Comparison of ENCODE assay signal across 8 cellular contexts in genomic region chr9:65384759-65385654, GRCh38.
A peak's percentile ranks its signal among the peaks of the same experiment; 100 is the strongest.
DNase-seq lines count a peak whose midpoint lies in the region; ATAC-seq, FAIRE-seq and TF ChIP-seq lines count a peak whose summit lies in the region.
"Not testable (repeated sequence)": the region's sequence is repeated elsewhere in the genome, so short reads cannot be mapped to it uniquely, and the experiment has no call there.

No MANE protein-coding gene starts in this region.

- not testable (repeated sequence) for H3K27me3 ChIP-seq in HCT116 (ENCODE audit: insufficient read depth, low read length); SK-N-SH (ENCODE audit: insufficient read depth); sigmoid colon; testis

- H3K79me2 ChIP-seq in HCT116 (ENCODE audit: insufficient read depth, low read length); SK-N-SH (ENCODE audit: insufficient read depth): not testable (repeated sequence)

- TF ChIP-seq CTCF in HCT116 (IDR thresholded peaks at IDR 0.05 in 2 of 3, conservative IDR thresholded peaks at IDR 0.05 in 1 of 3; ENCODE audit: borderline replicate concordance in 1 of 3, insufficient read depth in 1 of 3, low read depth in 2 of 3, low read length in 2 of 3); SK-N-SH (IDR thresholded peaks at IDR 0.05); endothelial cell (IDR thresholded peaks at IDR 0.05; ENCODE audit: unreplicated experiment); osteocyte (IDR thresholded peaks at IDR 0.05); sigmoid colon (IDR thresholded peaks at IDR 0.05); testis (IDR thresholded peaks at IDR 0.05): not testable (repeated sequence)

- not testable (repeated sequence) for TF ChIP-seq EP300 in SK-N-SH (IDR thresholded peaks at IDR 0.05; ENCODE audit: borderline replicate concordance in 1 of 2, low read depth in 1 of 2, low read length in 1 of 2); sigmoid colon (IDR thresholded peaks at IDR 0.05)

- not testable (repeated sequence) for H3F3A ChIP-seq in SK-N-SH (replicated peaks; ENCODE audit: insufficient read depth)

- not testable (repeated sequence) for H3K4me2 ChIP-seq in HCT116 (ENCODE audit: low read length)
- peak overlapping the region; percentile 77 for H3K4me2 ChIP-seq in SK-N-SH

- H3K27me3 Mint-ChIP-seq in activated T-cell treated with anti-CD3 and anti-CD28 coated beads, Interleukin-2, amount 50 U/mL, for 24 hours; osteocyte (ENCODE audit: unreplicated experiment): not testable (repeated sequence)
- H3K27me3 Mint-ChIP-seq in endothelial cell (ENCODE audit: unreplicated experiment): peaks cover 17% of the 10 kb centered on the region

- not testable (repeated sequence) for FAIRE-seq in urothelium cell line (lab: Jason Lieb, UNC)

- not testable (repeated sequence) for H3K9me3 ChIP-seq in HCT116 (ENCODE audit: control insufficient read depth in 1 of 2, insufficient read depth in 1 of 2, low read depth in 1 of 2, low read length in 2 of 2); SK-N-SH; sigmoid colon; testis

- not testable (repeated sequence) for BruUV-seq in HCT116 (replicated peaks; lab: Mats Ljungman, UMichigan)

- POLR2A ChIA-PET in HCT116 (lab: Charles Lee); SK-N-SH (lab: Yijun Ruan, JAX): not testable (repeated sequence)

- not testable (repeated sequence) for H3K9me2 ChIP-seq in HCT116 (ENCODE audit: insufficient read depth); SK-N-SH

- H3K27ac Mint-ChIP-seq in activated T-cell treated with anti-CD3 and anti-CD28 coated beads, Interleukin-2, amount 50 U/mL, for 24 hours; osteocyte (ENCODE audit: unreplicated experiment): not testable (repeated sequence)
- peak overlapping the region; percentile 70 for H3K27ac Mint-ChIP-seq in endothelial cell (ENCODE audit: unreplicated experiment)

- not testable (repeated sequence) for TF ChIP-seq RAD21 in HCT116 (IDR thresholded peaks at IDR 0.05; ENCODE audit: low read depth); SK-N-SH (IDR thresholded peaks at IDR 0.05; ENCODE audit: low read length)

- not testable (repeated sequence) for H2AFZ ChIP-seq in HCT116 (ENCODE audit: low read depth, low read length, poor library complexity, severe bottlenecking)
- H2AFZ ChIP-seq in SK-N-SH (ENCODE audit: low read depth): peak overlapping the region; percentile 94

- H3K9me3 Mint-ChIP-seq in activated T-cell treated with anti-CD3 and anti-CD28 coated beads, Interleukin-2, amount 50 U/mL, for 24 hours: peaks cover 11% of the 10 kb centered on the region
- H3K9me3 Mint-ChIP-seq in endothelial cell (ENCODE audit: unreplicated experiment): peaks cover 31% of the 10 kb centered on the region
- not testable (repeated sequence) for H3K9me3 Mint-ChIP-seq in osteocyte (ENCODE audit: unreplicated experiment)

- TF ChIP-seq POLR2A in HCT116 (IDR thresholded peaks at IDR 0.05; ENCODE audit: borderline replicate concordance, extremely low read depth, insufficient read depth, insufficient read length); sigmoid colon (IDR thresholded peaks at IDR 0.05); testis (IDR thresholded peaks at IDR 0.05): not testable (repeated sequence)

- not testable (repeated sequence) for H3K4me1 ChIP-seq in HCT116 (ENCODE audit: control insufficient read depth in 1 of 2, insufficient read depth in 2 of 2, low read length in 2 of 2); SK-N-SH (ENCODE audit: control insufficient read depth in 1 of 2, insufficient read depth in 2 of 2, low read depth in 1 of 2, low read length in 1 of 2); sigmoid colon; testis

- not testable (repeated sequence) for H3K36me3 ChIP-seq in HCT116 (ENCODE audit: control insufficient read depth in 1 of 2, insufficient read depth in 2 of 2, low read length in 2 of 2); SK-N-SH (replicated peaks in 1 of 2; ENCODE audit: control insufficient read depth in 1 of 2, insufficient read depth in 2 of 2, low read length in 1 of 2); sigmoid colon; testis (ENCODE audit: low read depth, missing control alignments)

- CTCF ChIA-PET in HCT116 (lab: Charles Lee); SK-N-SH (lab: Yijun Ruan, JAX): not testable (repeated sequence)

- intact Hi-C loops in HCT116 (cut with micrococcal nuclease); sigmoid colon (cut with DNase I); testis (cut with DNase I; ENCODE audit: low total_unique reads): not testable (repeated sequence)

- H4K20me1 ChIP-seq in HCT116 (ENCODE audit: insufficient read depth); SK-N-SH (ENCODE audit: insufficient read depth): not testable (repeated sequence)

- not testable (repeated sequence) for H3K4me3 Mint-ChIP-seq in activated T-cell treated with anti-CD3 and anti-CD28 coated beads, Interleukin-2, amount 50 U/mL, for 24 hours; endothelial cell (ENCODE audit: unreplicated experiment); osteocyte (ENCODE audit: unreplicated experiment)

- H3K27ac ChIP-seq in HCT116 (ENCODE audit: low read depth, low read length); sigmoid colon; testis: not testable (repeated sequence)
- H3K27ac ChIP-seq in SK-N-SH (ENCODE audit: low read depth in 2 of 2, low read length in 1 of 2): peak overlapping the region; percentile 36 to 57; a peak in 2 of 4 replicates

- H3K4me3 ChIP-seq in HCT116 (replicated peaks in 1 of 2; ENCODE audit: low read depth in 1 of 2, low read length in 2 of 2); sigmoid colon: not testable (repeated sequence)
- H3K4me3 ChIP-seq in SK-N-SH (ENCODE audit: low read depth in 2 of 2, low read length in 1 of 2) (peak overlapping the region; percentile 56 to 66), testis (peak overlapping the region; percentile 24 to 41)

- H3K9ac ChIP-seq in HCT116 (ENCODE audit: low read length): not testable (repeated sequence)
- H3K9ac ChIP-seq in SK-N-SH: peak overlapping the region; percentile 63; the same call in 1 of the 2 replicates

- H3K36me3 Mint-ChIP-seq in activated T-cell treated with anti-CD3 and anti-CD28 coated beads, Interleukin-2, amount 50 U/mL, for 24 hours (ENCODE audit: low read depth); osteocyte (ENCODE audit: unreplicated experiment): not testable (repeated sequence)
- peaks cover 18% of the 10 kb centered on the region for H3K36me3 Mint-ChIP-seq in endothelial cell (ENCODE audit: low read depth, unreplicated experiment)

- WGBS in SK-N-SH (ENCODE audit: low lambda C conversion rate): 35% methylated on average over 39 of the region's 61 CpGs
- WGBS in sigmoid colon, 2 donors: 73 to 85% methylated on average over 61 of the region's 61 CpGs
- 44 to 51% methylated on average over 23 to 61 of the region's 61 CpGs for WGBS in testis, 2 donors

- peak; percentile 42; the same call in 1 of the 2 replicates for ATAC-seq in HCT116

- RAD21 ChIA-PET in HCT116 (lab: Charles Lee; ENCODE audit: low non-redundant PET in 1 of 2, low total read pairs in 2 of 2, uncharacterized antibody in 2 of 2, unreplicated experiment in 2 of 2): not testable (repeated sequence)

- not testable (repeated sequence) for H3K4me1 Mint-ChIP-seq in activated T-cell treated with anti-CD3 and anti-CD28 coated beads, Interleukin-2, amount 50 U/mL, for 24 hours (ENCODE audit: low read depth); endothelial cell (ENCODE audit: unreplicated experiment); osteocyte (ENCODE audit: unreplicated experiment)

- DNase-seq in HCT116 (ENCODE audit: low read depth, low spot score); endothelial cell (ENCODE audit: low spot score): not testable (repeated sequence)
- DNase-seq in SK-N-SH (peak; percentile 64), osteocyte (ENCODE audit: extremely low spot score, unreplicated experiment) (peak; percentile 80), sigmoid colon (peak; percentile 53), testis (peak; percentile 60), urothelium cell line (ENCODE audit: low spot score) (peak; percentile 67)
- DNase-seq in activated T-cell treated with anti-CD3 and anti-CD28 coated beads, Interleukin-2, amount 50 U/mL, for 24 hours: peak; percentile 34

TF ChIP-seq in SK-N-SH, 30 proteins besides CTCF, POLR2A, EP300 and RAD21:
- TF ChIP-seq MAX (IDR thresholded peaks at IDR 0.05; ENCODE audit: low read depth): peak; percentile 56
- peak; percentile 80 for TF ChIP-seq NRF1 (IDR thresholded peaks at IDR 0.05; ENCODE audit: low read depth, low read length)
